Comparison of ENCODE assay signal across 25 cellular contexts in the genomic region with DNA sequence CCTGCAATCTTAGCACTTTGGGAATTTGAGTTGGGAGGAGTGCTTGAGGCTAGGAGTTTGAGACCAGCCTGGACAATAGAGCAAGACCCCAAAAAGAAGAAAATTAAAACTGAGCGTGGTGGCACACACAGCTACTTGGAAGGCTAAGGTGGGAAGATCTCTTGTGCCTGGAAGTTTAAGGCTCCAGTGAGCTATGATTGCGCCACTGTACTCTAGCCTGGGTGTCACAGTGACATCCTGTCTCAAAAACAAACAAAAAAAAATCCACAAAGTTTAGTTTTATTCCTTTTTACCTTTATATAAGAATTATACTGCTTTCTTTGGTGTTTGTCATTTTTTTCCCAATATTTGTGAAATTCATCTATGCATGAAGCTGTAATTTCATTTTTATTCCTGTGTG. TPM values are rescaled to one million over a fixed set of nuclear protein-coding genes. Genes with fewer than 3 reads are reported as not detected.
A peak's percentile ranks its signal among the peaks of the same experiment; 100 is the strongest.
DNase-seq lines count a peak whose midpoint lies in the region; ATAC-seq, FAIRE-seq and TF ChIP-seq lines count a peak whose summit lies in the region.
"Had no signal": no experiment of that assay in that cellular context is flagged by ENCODE, and none has a peak within 500 bp of the region (broad histone marks: within the 10 kb centered on the region; RNA-seq: fewer than 3 reads in every experiment).

No MANE protein-coding gene starts in this region.

- no peaks in the 10 kb centered on the region for H3K9me1 ChIP-seq in K562 (ENCODE audit: control insufficient read depth, insufficient read depth, low read length)

- H2AFZ ChIP-seq in DND-41 (ENCODE audit: low read depth, low read length) = no peak overlapping the region
- H2AFZ ChIP-seq in K562 (ENCODE audit: low read depth, low read length) = no peak overlapping the region
- no peak overlapping the region for H2AFZ ChIP-seq in mesenchymal stem cell (ENCODE audit: low read depth, low read length)
- H2AFZ ChIP-seq: GM23248 had no signal

- H2AK5ac ChIP-seq in mesenchymal stem cell (ENCODE audit: low read length, severe bottlenecking) = no peak overlapping the region

- no peak overlapping the region for H3K4me3 ChIP-seq in DND-41 (ENCODE audit: low read depth in 1 of 2, low read length in 2 of 2)
- no peak overlapping the region for H3K4me3 ChIP-seq in K562
- H3K4me3 ChIP-seq in mesenchymal stem cell (ENCODE audit: insufficient read depth in 1 of 2, low read depth in 1 of 2, low read length in 2 of 2) = no peak overlapping the region
- H3K4me3 ChIP-seq: GM23248, HAP-1, Peyer's patch had no signal

- TF ChIP-seq CTCF in DND-41 (IDR thresholded peaks at IDR 0.05; ENCODE audit: borderline replicate concordance, extremely low read depth, low read length, poor library complexity, severe bottlenecking) = no peak
- no peak for TF ChIP-seq CTCF in K562 (IDR thresholded peaks at IDR 0.05 in 2 of 3, conservative IDR thresholded peaks at IDR 0.05 in 1 of 3; ENCODE audit: insufficient read depth in 2 of 3, low read depth in 1 of 3, low read length in 3 of 3)
- TF ChIP-seq CTCF in GM10266 (IDR thresholded peaks at IDR 0.05; ENCODE audit: control insufficient read depth, insufficient read depth, low read depth, missing control alignments) = no peak

- H3K9me3 Mint-ChIP-seq in activated naive CD8-positive, alpha-beta T cell (ENCODE audit: low read depth) = no peaks in the 10 kb centered on the region
- peaks cover 4% of the 10 kb centered on the region for H3K9me3 Mint-ChIP-seq in activated naive CD8-positive, alpha-beta T cell treated with anti-CD3 and anti-CD28 coated beads for 36 hours
- peaks cover 0 to 5% (median 0%) of the 10 kb centered on the region in 9 donors for H3K9me3 Mint-ChIP-seq in naive thymus-derived CD8-positive, alpha-beta T cell
- H3K9me3 Mint-ChIP-seq: IgD-negative memory B cell had no signal

- H4K20me1 ChIP-seq in DND-41 (ENCODE audit: insufficient read depth, low read length) = no peaks in the 10 kb centered on the region
- H4K20me1 ChIP-seq in K562 (replicated peaks; ENCODE audit: control insufficient read depth, insufficient read depth, low read length) = no peaks in the 10 kb centered on the region

- H3K4me2 ChIP-seq in DND-41 (ENCODE audit: insufficient read depth, low read length) = no peak overlapping the region
- H3K4me2 ChIP-seq in K562 (ENCODE audit: insufficient read depth, low read length) = no peak overlapping the region
- H3K4me2 ChIP-seq in mesenchymal stem cell (ENCODE audit: low read length, poor library complexity, severe bottlenecking) = no peak overlapping the region

- ATAC-seq in DND-41 (ENCODE audit: insufficient read depth, low read depth) = peak; percentile 36; the same call in 1 of the 3 replicates
- ATAC-seq in K562 = no peak
- peak; percentile 52 to 56 for ATAC-seq in naive thymus-derived CD8-positive, alpha-beta T cell

- TF ChIP-seq RAD21 in K562 (CRISPR knock-in tag; conservative IDR thresholded peaks at IDR 0.05 in 1 of 2, IDR thresholded peaks at IDR 0.05 in 1 of 2) = no peak

- no peak overlapping the region for H2BK5ac ChIP-seq in mesenchymal stem cell (ENCODE audit: low read depth, low read length, poor library complexity, severe bottlenecking)

- WGBS in K562 (ENCODE audit: insufficient coverage, low coverage, missing lambda C conversion rate) = 100% methylated on average over 1 of the region's 2 CpGs
- WGBS in mesenchymal stem cell = 100% methylated on average over 1 of the region's 2 CpGs

- H3K9ac ChIP-seq in DND-41 (ENCODE audit: low read depth, low read length) = no peak overlapping the region
- H3K9ac ChIP-seq in K562 (ENCODE audit: insufficient read depth in 1 of 2, low read depth in 2 of 2, low read length in 2 of 2) = no peak overlapping the region
- H3K9ac ChIP-seq in mesenchymal stem cell (ENCODE audit: low read length) = no peak overlapping the region
- H3K9ac ChIP-seq: GM23248 had no signal

- no peak overlapping the region for H3K23ac ChIP-seq in mesenchymal stem cell (ENCODE audit: low read length in 2 of 2)

- H3K27ac ChIP-seq in DND-41 (ENCODE audit: low read length) (no peak overlapping the region), K562 (ENCODE audit: extremely low read depth, low read depth, low read length) (no peak overlapping the region), mesenchymal stem cell (ENCODE audit: low read length, poor library complexity, severe bottlenecking) (no peak overlapping the region)
- H3K27ac ChIP-seq: GM23248, HL-60, Peyer's patch had no signal

- peaks cover 22% of the 10 kb centered on the region for H3K79me1 ChIP-seq in mesenchymal stem cell (replicated peaks; ENCODE audit: low read length, poor library complexity, severe bottlenecking)

- CTCF ChIA-PET in K562 (lab: Yijun Ruan, JAX; ENCODE audit: low intra/inter-chr PET ratio) = no interaction called here

- peak overlapping the region; percentile 70 for H3K27ac Mint-ChIP-seq in activated naive CD8-positive, alpha-beta T cell
- no peak overlapping the region for H3K27ac Mint-ChIP-seq in activated naive CD8-positive, alpha-beta T cell treated with anti-CD3 and anti-CD28 coated beads for 36 hours
- H3K27ac Mint-ChIP-seq in naive thymus-derived CD8-positive, alpha-beta T cell = peak overlapping the region in 9 of 10 donors; percentile 5 to 89 (median 78)

- no peak overlapping the region for H3K4ac ChIP-seq in mesenchymal stem cell (ENCODE audit: low read depth in 1 of 2, low read length in 2 of 2)

- no peak overlapping the region for H4K8ac ChIP-seq in mesenchymal stem cell (ENCODE audit: low read length)

- H3K36me3 ChIP-seq in DND-41 (ENCODE audit: insufficient read depth, low read length) (peaks cover 39% of the 10 kb centered on the region), K562 (ENCODE audit: control insufficient read depth, insufficient read depth, low read length) (peaks cover 16% of the 10 kb centered on the region), mesenchymal stem cell (ENCODE audit: control insufficient read depth in 1 of 2, insufficient read depth in 2 of 2, low read depth in 1 of 2, low read length in 2 of 2) (peaks cover 3 to 9% of the 10 kb centered on the region in 2 experiments)
- H3K36me3 ChIP-seq: Peyer's patch had no signal

- H3K18ac ChIP-seq in mesenchymal stem cell (ENCODE audit: low read depth in 1 of 2, low read length in 2 of 2) = no peak overlapping the region

- H3K4me1 ChIP-seq in DND-41 (ENCODE audit: insufficient read depth, low read length) (no peaks in the 10 kb centered on the region; the same call in 1 of the 2 replicates), K562 (replicated peaks in 1 of 2; ENCODE audit: control insufficient read depth in 2 of 2, insufficient read depth in 2 of 2, low read length in 2 of 2) (no peaks in the 10 kb centered on the region), mesenchymal stem cell (ENCODE audit: control insufficient read depth, insufficient read depth, low read depth, low read length) (no peaks in the 10 kb centered on the region)
- H3K4me1 ChIP-seq: Caco-2, HAP-1, Peyer's patch had no signal

- no peak for FAIRE-seq in K562 (lab: Jason Lieb, UNC)
- FAIRE-seq: GM19239 had no signal

- no TSS peak for BruUV-seq in K562 (replicated peaks; lab: Mats Ljungman, UMichigan)

- H3K36me3 Mint-ChIP-seq in activated naive CD8-positive, alpha-beta T cell = peaks cover 20% of the 10 kb centered on the region
- H3K36me3 Mint-ChIP-seq in activated naive CD8-positive, alpha-beta T cell treated with anti-CD3 and anti-CD28 coated beads for 36 hours = peaks cover 21% of the 10 kb centered on the region
- peaks cover 12 to 39% (median 24%) of the 10 kb centered on the region in 3 donors for H3K36me3 Mint-ChIP-seq in naive thymus-derived CD8-positive, alpha-beta T cell

- intact Hi-C loops in K562 (cut with micrococcal nuclease) = no loop called here

- H3K79me2 ChIP-seq in DND-41 (ENCODE audit: insufficient read depth, low read length) (peaks cover 80% of the 10 kb centered on the region), K562 (ENCODE audit: control insufficient read depth, insufficient read depth, low read length) (peaks cover 34% of the 10 kb centered on the region)

- H2BK12ac ChIP-seq in mesenchymal stem cell (ENCODE audit: low read length in 2 of 2) = no peak overlapping the region

- H3K27me3 ChIP-seq in DND-41 (ENCODE audit: insufficient read depth, low read length, poor library complexity) = no peaks in the 10 kb centered on the region
- H3K27me3 ChIP-seq in K562 (ENCODE audit: control insufficient read depth in 2 of 2, insufficient read depth in 2 of 2, low read length in 2 of 2) = no peaks in the 10 kb centered on the region
- H3K27me3 ChIP-seq in mesenchymal stem cell (ENCODE audit: control insufficient read depth in 1 of 2, insufficient read depth in 1 of 2, low read length in 2 of 2) = no peaks in the 10 kb centered on the region
- H3K27me3 ChIP-seq: Peyer's patch had no signal

- H3K14ac ChIP-seq in mesenchymal stem cell (ENCODE audit: low read length in 2 of 2) = no peak overlapping the region

- POLR2A ChIA-PET in K562 (lab: Yijun Ruan, JAX) = interaction anchor here (0.7 to 1.0 kb wide), 2 partner anchors 10 to 704 kb away, joined by 3 read pairs; no protein-coding TSS in a partner anchor
- POLR2A ChIA-PET in naive thymus-derived CD8-positive, alpha-beta T cell (lab: Charles Lee) = no interaction called here

- no peaks in the 10 kb centered on the region for H3K9me3 ChIP-seq in DND-41 (ENCODE audit: insufficient read depth, low read length, severe bottlenecking)
- no peaks in the 10 kb centered on the region for H3K9me3 ChIP-seq in K562 (replicated peaks; ENCODE audit: control insufficient read depth, insufficient read depth, low read depth, low read length)
- H3K9me3 ChIP-seq in mesenchymal stem cell (ENCODE audit: control insufficient read depth, low read length) = no peaks in the 10 kb centered on the region
- H3K9me3 ChIP-seq: Caco-2, HAP-1, Peyer's patch had no signal

- DNase-seq in activated naive CD8-positive, alpha-beta T cell treated with anti-CD3 and anti-CD28 coated beads for 36 hours = no peak
- DNase-seq in DND-41 (no peak), K562 (ENCODE audit: extremely low read depth in 1 of 4, low spot score in 3 of 4) (no peak), GM10266 (ENCODE audit: extremely low spot score) (no peak), mesenchymal stem cell (no peak), ACHN (no peak)
- peak in 1 of 10 donors; percentile 29 for DNase-seq in naive thymus-derived CD8-positive, alpha-beta T cell
- DNase-seq: C1 segment of cervical spinal cord, Caco-2, GDM1, GM23248, Kasumi-1, MM.1S, NCI-H1092, NCI-H146, NCI-H2029 treated with DMSO at 0.1 percent for 48 hours, NCI-H2171 treated with DMSO at 0.1 percent for 48 hours, NCI-H446, NCI-H69, Peyer's patch had no signal

- no peaks in the 10 kb centered on the region for H3K27me3 Mint-ChIP-seq in activated naive CD8-positive, alpha-beta T cell
- no peaks in the 10 kb centered on the region for H3K27me3 Mint-ChIP-seq in activated naive CD8-positive, alpha-beta T cell treated with anti-CD3 and anti-CD28 coated beads for 36 hours
- H3K27me3 Mint-ChIP-seq in naive thymus-derived CD8-positive, alpha-beta T cell = no peaks in the 10 kb centered on the region
- H3K27me3 Mint-ChIP-seq: IgD-negative memory B cell had no signal

- TF ChIP-seq EP300 in K562 (IDR thresholded peaks at IDR 0.05; ENCODE audit: low read length) = no peak

- H3K4me3 Mint-ChIP-seq in activated naive CD8-positive, alpha-beta T cell = no peak overlapping the region
- H3K4me3 Mint-ChIP-seq in activated naive CD8-positive, alpha-beta T cell treated with anti-CD3 and anti-CD28 coated beads for 36 hours = no peak overlapping the region
- peak overlapping the region in 6 of 10 donors; percentile 2 to 62 (median 53) for H3K4me3 Mint-ChIP-seq in naive thymus-derived CD8-positive, alpha-beta T cell
- H3K4me3 Mint-ChIP-seq: IgD-negative memory B cell had no signal

- H2BK120ac ChIP-seq in mesenchymal stem cell (ENCODE audit: low read depth, low read length) = no peak overlapping the region

- H3K4me1 Mint-ChIP-seq in activated naive CD8-positive, alpha-beta T cell (ENCODE audit: low read depth) = peaks cover 63% of the 10 kb centered on the region
- peaks cover 32% of the 10 kb centered on the region for H3K4me1 Mint-ChIP-seq in activated naive CD8-positive, alpha-beta T cell treated with anti-CD3 and anti-CD28 coated beads for 36 hours
- peaks cover 11 to 53% (median 42%) of the 10 kb centered on the region in 4 donors for H3K4me1 Mint-ChIP-seq in naive thymus-derived CD8-positive, alpha-beta T cell

- no peak overlapping the region for H4K91ac ChIP-seq in mesenchymal stem cell (ENCODE audit: low read length)

- H2BK15ac ChIP-seq in mesenchymal stem cell (ENCODE audit: low read depth, poor library complexity, severe bottlenecking) = no peak overlapping the region

- in situ Hi-C loops in K562 (cut with MboI) (no loop called here), ACHN (cut with HindIII; ENCODE audit: low pct_ligation_motif_present, low pct_unique_long_range_greater_than_20kb, low sequenced_read_pairs) (no loop called here)

- TF ChIP-seq POLR2A in K562 (conservative IDR thresholded peaks at IDR 0.05) = no peak

RNA-seq across cellular contexts. Expression of a gene that starts 20.3 kb away (rescaled TPM):
- total RNA-seq in activated naive CD8-positive, alpha-beta T cell treated with anti-CD3 and anti-CD28 coated beads for 36 hours = 10 to 100 TPM; 21.2 to 23.4 TPM
- total RNA-seq in K562 (2011; cell fraction: chromatin; rRNA removed; ENCODE audit: low replicate concordance) = 34.4 and 95.3 TPM in 2 replicates
- 38.0 and 44.5 TPM in 2 replicates for total RNA-seq in K562 (2011; cell fraction: nucleolus; rRNA removed)
- 59.2 and 86.5 TPM in 2 replicates for total RNA-seq in K562 (2011; cell fraction: nucleoplasm; rRNA removed)
- total RNA-seq in K562 (2014; rRNA removed) (16.7 and 20.6 TPM in 2 replicates), K562 (2014; rRNA removed; fragmentation: Illumina TruSeq; extraction: Trizol) (40.1 and 42.6 TPM in 2 replicates), K562 (2015; rRNA removed; fragmentation: Illumina TruSeq; extraction: Trizol) (36.5 and 37.7 TPM in 2 replicates), K562 (2021) (34.8 and 35.5 TPM in 2 replicates)
- polyA plus RNA-seq in K562 (2011; rRNA removed) (34.2 and 37.8 TPM in 2 replicates), K562 (2014; fragmentation: Illumina TruSeq; extraction: Trizol) (20.6 and 23.1 TPM in 2 replicates), K562 (2014; fragmentation: Nextera tagmentation; extraction: Ambion mirVana) (10 to 100 TPM; 14.5 to 18.2 TPM), K562 (2014; rRNA removed) (12.5 and 13.7 TPM in 2 replicates)
- polyA plus RNA-seq in K562 (2011; cell fraction: cytosol; rRNA removed) = 7.7 and 16.7 TPM in 2 replicates
- polyA plus RNA-seq in K562 (2011; cell fraction: nucleus; rRNA removed) = 18.3 and 28.9 TPM in 2 replicates
- polyA plus RNA-seq in K562 (2012) = 13.0 and 15.7 TPM in 2 replicates
- polyA minus RNA-seq in K562 (2011; rRNA and poly(A)+ RNA removed) = 118 and 121 TPM in 2 replicates
- 26.0 and 45.5 TPM in 2 replicates for polyA minus RNA-seq in K562 (2011; cell fraction: cytosol; rRNA and poly(A)+ RNA removed)
- 28.3 and 51.6 TPM in 2 replicates for polyA minus RNA-seq in K562 (2011; cell fraction: nucleus; rRNA and poly(A)+ RNA removed)
- total RNA-seq in naive thymus-derived CD8-positive, alpha-beta T cell = 10 to 100 TPM; 77.3 to 80.4 TPM
- polyA plus RNA-seq in naive thymus-derived CD8-positive, alpha-beta T cell = 10 to 100 TPM in 2 of 3 donors, 1 to 10 TPM in 1; 8.1 to 14.6 (median 12.6) TPM
- 21.0 TPM for polyA plus RNA-seq in mesenchymal stem cell (2013, experiment 1 of 2)
- 20.8 TPM for polyA plus RNA-seq in mesenchymal stem cell (2013, experiment 2 of 2)

Comparison
In these comparisons a context has a peak if more than half of its experiments do, and no peak if none do; other contexts are left out.
1. H3K4me3 Mint-ChIP-seq: peak in naive thymus-derived CD8-positive, alpha-beta T cell (6 of 10); none in activated naive CD8-positive, alpha-beta T cell (single experiment) and activated naive CD8-positive, alpha-beta T cell treated with anti-CD3 and anti-CD28 coated beads for 36 hours (single experiment).